23 cellular contexts compared by ENCODE assay signal in the genomic region with DNA sequence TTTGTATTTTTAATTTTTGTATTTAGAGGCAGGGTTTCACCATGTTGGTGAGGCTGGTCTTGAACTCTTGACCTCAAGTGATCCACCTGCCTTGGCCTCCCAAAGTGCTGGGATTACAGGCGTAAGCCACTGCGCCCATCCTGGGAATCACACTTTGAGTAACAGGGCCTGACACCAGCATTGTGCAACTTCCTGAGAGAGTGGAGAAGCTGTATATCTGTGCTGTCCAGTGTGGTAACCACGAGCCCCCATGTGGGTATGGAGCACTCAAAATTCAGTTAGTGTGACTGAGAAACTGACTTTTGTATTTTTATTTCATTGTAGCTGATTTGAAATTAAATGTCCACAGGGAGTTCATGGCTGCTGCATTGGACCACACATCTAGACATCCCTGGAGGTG. TPM values are rescaled to one million over a fixed set of nuclear protein-coding genes. Genes with fewer than 3 reads are reported as not detected.
"Had no signal": no experiment of that assay in that cellular context is flagged by ENCODE, and none has a peak within 500 bp of the region (broad histone marks: within the 10 kb centered on the region; RNA-seq: fewer than 3 reads in every experiment).

No MANE protein-coding gene starts in this region.

- H3K36me3 ChIP-seq: colonic mucosa, sigmoid colon, stomach, suprapubic skin, tibial nerve, uterus had no signal

- H3K79me2 ChIP-seq: hepatocyte had no signal

- H3K4me1 ChIP-seq: colonic mucosa, sigmoid colon, tibial nerve, uterus had no signal

- H3K4me3 ChIP-seq: colonic mucosa, dorsolateral prefrontal cortex, hepatocyte, sigmoid colon, smooth muscle cell, stomach, suprapubic skin, tibial nerve, uterus had no signal

- H3K9me3 ChIP-seq: colonic mucosa, sigmoid colon, stomach, suprapubic skin, tibial nerve, uterus had no signal

- ATAC-seq: effector memory CD8-positive, alpha-beta T cell; esophagus mucosa; stimulated activated memory B cell treated with anti-CD40 and anti-IgM and Interleukin-4, amounts not matched to agents 10 μg/mL and 1 μg/mL and 100 μg/mL, for 72 hours had no signal

- DNase-seq: activated CD4-positive, alpha-beta T cell treated with anti-CD3 and anti-CD28 coated beads, Interleukin-2, amount 50 U/mL, for 48 hours; activated CD8-positive, alpha-beta memory T cell treated with anti-CD3 and anti-CD28 coated beads, Interleukin-2, amount 50 U/mL, for 48 hours; activated naive CD4-positive, alpha-beta T cell treated with Interleukin-2 at 50 U/mL for 16 hours; activated naive CD8-positive, alpha-beta T cell treated with anti-CD3 and anti-CD28 coated beads for 36 hours; activated T-cell treated with anti-CD3 and anti-CD28 coated beads, Interleukin-2, amount 50 U/mL, for 48 hours; colonic mucosa; dorsolateral prefrontal cortex; effector memory CD8-positive, alpha-beta T cell; foreskin melanocyte; midbrain; occipital lobe; sigmoid colon; stimulated activated CD4-positive, alpha-beta T cell treated with anti-CD3 and anti-CD28 coated beads, Interleukin-15, amount 100 ng/mL, for 24 hours; stomach; T-helper 9 cell had no signal

- H3K27me3 ChIP-seq: colonic mucosa, dorsolateral prefrontal cortex, tibial nerve, uterus had no signal

- H3K4me2 ChIP-seq: hepatocyte, smooth muscle cell had no signal

- H2AFZ ChIP-seq: hepatocyte had no signal

- H3K27ac ChIP-seq: colonic mucosa, hepatocyte, sigmoid colon, stomach, suprapubic skin, tibial nerve, uterus had no signal

RNA-seq across cellular contexts. Expression of gene MPPED1, which starts 36.2 kb away (rescaled TPM):
- polyA plus RNA-seq: endothelial cell of umbilical vein, sigmoid colon, smooth muscle cell had no signal
